ENCODE assay signal across 3 cellular contexts in genomic region chr6:143414769-143415168, GRCh38.
"Had no signal": no experiment of that assay in that cellular context is flagged by ENCODE, and none has a peak within 500 bp of the region (broad histone marks: within the 10 kb centered on the region; RNA-seq: fewer than 3 reads in every experiment).

No MANE protein-coding gene starts in this region.

- DNase-seq: GDM1, GF-D8 had no signal

- H3K4me3 ChIP-seq: GM12878 had no signal

- ATAC-seq: GM12878 had no signal
